Comparison of ENCODE assay signal across 22 cellular contexts in genomic region chr22:23534201-23534850, GRCh38. TPM values are rescaled to one million over a fixed set of nuclear protein-coding genes. Genes with fewer than 3 reads are reported as not detected.
A peak's percentile ranks its signal among the peaks of the same experiment; 100 is the strongest.
DNase-seq lines count a peak whose midpoint lies in the region; ATAC-seq, FAIRE-seq and TF ChIP-seq lines count a peak whose summit lies in the region.
"Had no signal": no experiment of that assay in that cellular context is flagged by ENCODE, and none has a peak within 500 bp of the region (broad histone marks: within the 10 kb centered on the region; RNA-seq: fewer than 3 reads in every experiment).

No MANE protein-coding gene starts in this region.

- H3K9me2 ChIP-seq in SK-N-SH = no peaks in the 10 kb centered on the region

- TF ChIP-seq EP300 in SK-N-SH (IDR thresholded peaks at IDR 0.05; ENCODE audit: borderline replicate concordance in 1 of 2, low read depth in 1 of 2, low read length in 1 of 2) = no peak
- TF ChIP-seq EP300 in K562 (IDR thresholded peaks at IDR 0.05; ENCODE audit: low read length) = no peak
- TF ChIP-seq EP300 in stomach (IDR thresholded peaks at IDR 0.05) = no peak

- H3K79me2 ChIP-seq in SK-N-SH (ENCODE audit: insufficient read depth) (no peaks in the 10 kb centered on the region), K562 (ENCODE audit: control insufficient read depth, insufficient read depth, low read length) (no peaks in the 10 kb centered on the region)

- DNase-seq in SK-N-SH (peak; percentile 28), K562 (ENCODE audit: extremely low read depth in 1 of 4, low spot score in 3 of 4) (no peak), right lobe of liver (peak in 2 of 3 donors; percentile 39 to 43), spleen (peak; percentile 69), stomach (no peak), MG63 (no peak), osteocyte (ENCODE audit: extremely low spot score, unreplicated experiment) (no peak)
- DNase-seq: 8988T; activated CD8-positive, alpha-beta T cell treated with anti-CD3 and anti-CD28 coated beads, Interleukin-2, amount 10 ng/mL, durations not matched to agents 7 days and 5 days; CD4-positive, CD25-positive, alpha-beta regulatory T cell; DMS79 treated with DMSO at 0.1 percent for 48 hours; NCI-H1092 treated with DMSO at 0.1 percent for 48 hours; NCI-H2107; PC-3 had no signal

- no peak overlapping the region for H3K4me3 ChIP-seq in SK-N-SH (ENCODE audit: low read depth in 2 of 2, low read length in 1 of 2)
- no peak overlapping the region for H3K4me3 ChIP-seq in K562
- H3K4me3 ChIP-seq in right lobe of liver = no peak overlapping the region
- H3K4me3 ChIP-seq in spleen = no peak overlapping the region
- H3K4me3 ChIP-seq in stomach = no peak overlapping the region
- H3K4me3 ChIP-seq in MG63 = no peak overlapping the region

- no TSS peak for BruUV-seq in K562 (replicated peaks; lab: Mats Ljungman, UMichigan)

- H3K4me1 Mint-ChIP-seq in osteocyte (ENCODE audit: unreplicated experiment) = no peaks in the 10 kb centered on the region

- intact Hi-C loops in K562 (cut with micrococcal nuclease) (no loop called here), right lobe of liver (cut with DNase I) (loop anchor here in 1 of 2 donors (10.0 kb wide), 1 partner anchor 120 kb away; no protein-coding TSS in a partner anchor), spleen (cut with DNase I; ENCODE audit: low total_unique reads) (loop anchor here (10.0 kb wide), 1 partner anchor 130 kb away; no protein-coding TSS in a partner anchor), stomach (cut with DNase I; ENCODE audit: low total_unique reads) (loop anchor here (10.0 kb wide), 2 partner anchors 140 to 310 kb away; no protein-coding TSS in a partner anchor)

- ATAC-seq in SK-N-SH treated with all-trans-retinoic acid at 6 μM for 48 hours = no peak
- peak; percentile 14 for ATAC-seq in K562
- peak; percentile 9 to 49 (median 25) for ATAC-seq in right lobe of liver
- ATAC-seq: activated CD8-positive, alpha-beta T cell treated with anti-CD3 and anti-CD28 coated beads, Interleukin-2, amount 10 ng/mL, durations not matched to agents 7 days and 5 days; PC-3 had no signal

- no peak for TF ChIP-seq RAD21 in SK-N-SH (IDR thresholded peaks at IDR 0.05; ENCODE audit: low read length)
- TF ChIP-seq RAD21 in K562 (CRISPR knock-in tag; conservative IDR thresholded peaks at IDR 0.05 in 1 of 2, IDR thresholded peaks at IDR 0.05 in 1 of 2) = no peak

- FAIRE-seq in K562 (lab: Jason Lieb, UNC) = no peak
- FAIRE-seq: endothelial cell of umbilical vein, frontal cortex, GM19239, small intestine had no signal

- H3K27me3 ChIP-seq in SK-N-SH (ENCODE audit: insufficient read depth) (no peaks in the 10 kb centered on the region), K562 (ENCODE audit: control insufficient read depth in 2 of 2, insufficient read depth in 2 of 2, low read length in 2 of 2) (no peaks in the 10 kb centered on the region), right lobe of liver (no peaks in the 10 kb centered on the region), spleen (replicated peaks in 1 of 7) (peaks cover 0 to 7% (median 0%) of the 10 kb centered on the region in 7 donors), stomach (no peaks in the 10 kb centered on the region), MG63 (no peaks in the 10 kb centered on the region)

- no peaks in the 10 kb centered on the region for H3K36me3 Mint-ChIP-seq in osteocyte (ENCODE audit: unreplicated experiment)
- H3K36me3 Mint-ChIP-seq: CD4-positive, CD25-positive, alpha-beta regulatory T cell; memory B cell had no signal

- 91% methylated on average over 6 of the region's 10 CpGs for WGBS in SK-N-SH (ENCODE audit: low lambda C conversion rate)
- 82% methylated on average over 5 of the region's 10 CpGs for WGBS in K562 (ENCODE audit: insufficient coverage, low coverage, missing lambda C conversion rate)
- 100% methylated on average over 2 of the region's 10 CpGs for WGBS in right lobe of liver (ENCODE audit: insufficient coverage, low coverage, low lambda C conversion rate, missing lambda C conversion rate)
- WGBS in spleen, 5 donors = 83 to 86% (median 85%) methylated on average over 8 to 10 of the region's 10 CpGs
- WGBS in stomach, 5 donors = 73 to 90% (median 87%) methylated on average over 7 to 10 of the region's 10 CpGs

- H4K20me1 ChIP-seq in SK-N-SH (ENCODE audit: insufficient read depth) (no peaks in the 10 kb centered on the region), K562 (replicated peaks; ENCODE audit: control insufficient read depth, insufficient read depth, low read length) (no peaks in the 10 kb centered on the region)

- no peak for TF ChIP-seq CTCF in SK-N-SH (IDR thresholded peaks at IDR 0.05)
- no peak for TF ChIP-seq CTCF in K562 (IDR thresholded peaks at IDR 0.05 in 2 of 3, conservative IDR thresholded peaks at IDR 0.05 in 1 of 3; ENCODE audit: insufficient read depth in 2 of 3, low read depth in 1 of 3, low read length in 3 of 3)
- TF ChIP-seq CTCF in right lobe of liver (IDR thresholded peaks at IDR 0.05) = no peak
- TF ChIP-seq CTCF in spleen (IDR thresholded peaks at IDR 0.05 in 8 of 11, conservative IDR thresholded peaks at IDR 0.05 in 3 of 11) = no peak
- TF ChIP-seq CTCF in stomach (IDR thresholded peaks at IDR 0.05) = no peak
- TF ChIP-seq CTCF in osteocyte (IDR thresholded peaks at IDR 0.05) = no peak

- no peak overlapping the region for H3K27ac Mint-ChIP-seq in osteocyte (ENCODE audit: unreplicated experiment)
- H3K27ac Mint-ChIP-seq: activated CD8-positive, alpha-beta T cell treated with anti-CD3 and anti-CD28 coated beads, Interleukin-2, amount 10 ng/mL, durations not matched to agents 7 days and 5 days; memory B cell had no signal

- CTCF ChIA-PET in SK-N-SH (lab: Yijun Ruan, JAX) (interaction anchor here (0.8 to 2.1 kb wide), 7 partner anchors 11 to 315 kb away, joined by 3 to 9 read pairs (median 5); no protein-coding TSS in a partner anchor), K562 (lab: Yijun Ruan, JAX; ENCODE audit: low intra/inter-chr PET ratio) (no interaction called here)

- H3K36me3 ChIP-seq in SK-N-SH (replicated peaks in 1 of 2; ENCODE audit: control insufficient read depth in 1 of 2, insufficient read depth in 2 of 2, low read length in 1 of 2) = no peaks in the 10 kb centered on the region
- H3K36me3 ChIP-seq in K562 (ENCODE audit: control insufficient read depth, insufficient read depth, low read length) = no peaks in the 10 kb centered on the region
- no peaks in the 10 kb centered on the region for H3K36me3 ChIP-seq in right lobe of liver
- H3K36me3 ChIP-seq in spleen = no peaks in the 10 kb centered on the region
- H3K36me3 ChIP-seq in stomach = no peaks in the 10 kb centered on the region
- no peaks in the 10 kb centered on the region for H3K36me3 ChIP-seq in MG63

- H2AFZ ChIP-seq in SK-N-SH (ENCODE audit: low read depth) = no peak overlapping the region
- H2AFZ ChIP-seq in K562 (ENCODE audit: low read depth, low read length) = peak overlapping the region; percentile 40; the same call in 1 of the 2 replicates

- TF ChIP-seq POLR2A in K562 (conservative IDR thresholded peaks at IDR 0.05) = no peak
- TF ChIP-seq POLR2A in right lobe of liver (IDR thresholded peaks at IDR 0.05) = no peak
- no peak for TF ChIP-seq POLR2A in spleen (IDR thresholded peaks at IDR 0.05)
- TF ChIP-seq POLR2A in stomach (IDR thresholded peaks at IDR 0.05) = no peak

- H3K27ac ChIP-seq in SK-N-SH (ENCODE audit: low read depth in 2 of 2, low read length in 1 of 2) = no peak overlapping the region
- peak overlapping the region; percentile 61; the same call in 2 of the 3 replicates for H3K27ac ChIP-seq in K562 (ENCODE audit: extremely low read depth, low read depth, low read length)
- peak overlapping the region in 1 of 3 donors; percentile 18 for H3K27ac ChIP-seq in right lobe of liver
- H3K27ac ChIP-seq in spleen = peak overlapping the region in 5 of 8 donors; percentile 31 to 62 (median 51)
- no peak overlapping the region for H3K27ac ChIP-seq in stomach

- POLR2A ChIA-PET in SK-N-SH (lab: Yijun Ruan, JAX) (no interaction called here), K562 (lab: Yijun Ruan, JAX) (interaction anchor here (0.6 kb wide), 1 partner anchor 267 kb away, joined by 3 read pairs; no protein-coding TSS in a partner anchor)

- H3K27me3 Mint-ChIP-seq in osteocyte (ENCODE audit: unreplicated experiment) = peaks cover 3% of the 10 kb centered on the region

- peaks cover 0 to 17% of the 10 kb centered on the region in 2 experiments; a peak in 1 of 4 replicates for H3K4me1 ChIP-seq in SK-N-SH (ENCODE audit: control insufficient read depth in 1 of 2, insufficient read depth in 2 of 2, low read depth in 1 of 2, low read length in 1 of 2)
- H3K4me1 ChIP-seq in K562 (replicated peaks in 1 of 2; ENCODE audit: control insufficient read depth in 2 of 2, insufficient read depth in 2 of 2, low read length in 2 of 2) = peaks cover 59% of the 10 kb centered on the region in 2 experiments
- no peaks in the 10 kb centered on the region for H3K4me1 ChIP-seq in right lobe of liver
- H3K4me1 ChIP-seq in spleen = peaks cover 0 to 53% (median 26%) of the 10 kb centered on the region in 6 donors
- peaks cover 3 to 37% (median 23%) of the 10 kb centered on the region in 4 donors for H3K4me1 ChIP-seq in stomach

- no peaks in the 10 kb centered on the region for H3K9me1 ChIP-seq in K562 (ENCODE audit: control insufficient read depth, insufficient read depth, low read length)

- no peak overlapping the region for H3K4me3 Mint-ChIP-seq in osteocyte (ENCODE audit: unreplicated experiment)
- H3K4me3 Mint-ChIP-seq: activated CD8-positive, alpha-beta T cell treated with anti-CD3 and anti-CD28 coated beads, Interleukin-2, amount 10 ng/mL, durations not matched to agents 7 days and 5 days; CD4-positive, CD25-positive, alpha-beta regulatory T cell; memory B cell had no signal

- in situ Hi-C loops in K562 (cut with MboI) = loop anchor here (10.0 kb wide), 1 partner anchor 210 kb away; no protein-coding TSS in a partner anchor

- H3K9me3 Mint-ChIP-seq in osteocyte (ENCODE audit: unreplicated experiment) = no peaks in the 10 kb centered on the region
- H3K9me3 Mint-ChIP-seq: CD4-positive, CD25-positive, alpha-beta regulatory T cell; memory B cell had no signal

- H3K4me2 ChIP-seq in SK-N-SH (no peak overlapping the region), K562 (ENCODE audit: insufficient read depth, low read length) (no peak overlapping the region)

- H3K9ac ChIP-seq in SK-N-SH = no peak overlapping the region
- H3K9ac ChIP-seq in K562 (ENCODE audit: insufficient read depth in 1 of 2, low read depth in 2 of 2, low read length in 2 of 2) = peak overlapping the region in 1 of 2 experiments; percentile 50; a peak in 2 of 4 replicates

- no peaks in the 10 kb centered on the region for H3F3A ChIP-seq in SK-N-SH (replicated peaks; ENCODE audit: insufficient read depth)

- H3K9me3 ChIP-seq in SK-N-SH (no peaks in the 10 kb centered on the region), K562 (replicated peaks; ENCODE audit: control insufficient read depth, insufficient read depth, low read depth, low read length) (no peaks in the 10 kb centered on the region), right lobe of liver (no peaks in the 10 kb centered on the region), spleen (no peaks in the 10 kb centered on the region), stomach (no peaks in the 10 kb centered on the region), MG63 (no peaks in the 10 kb centered on the region)

RNA-seq across cellular contexts. Expression of gene IGLL1, which starts 45.8 kb away (rescaled TPM):
- polyA plus RNA-seq in SK-N-SH (2012; rRNA removed) (not detected in 2 replicates), K562 (2011; rRNA removed) (0.20 TPM in 1 of 2 replicates, not detected in the other), K562 (2014; fragmentation: Illumina TruSeq; extraction: Trizol) (not detected in 2 replicates), K562 (2014; fragmentation: Nextera tagmentation; extraction: Ambion mirVana) (under 1 TPM in 1 of 2 experiments, not detected in 1; 0.10 TPM), K562 (2014; rRNA removed) (0.23 TPM in 1 of 2 replicates, not detected in the other), spleen (under 1 TPM in 1 of 3 donors, not detected in 2; 0.26 TPM), stomach (not detected)
- polyA plus RNA-seq in SK-N-SH (2012; cell fraction: cytosol; rRNA removed) = not detected in 2 replicates
- 0.22 TPM in 1 of 2 replicates, not detected in the other for polyA plus RNA-seq in SK-N-SH (2012; cell fraction: nucleus; rRNA removed)
- not detected in 2 replicates for total RNA-seq in K562 (2011; cell fraction: chromatin; rRNA removed; ENCODE audit: low replicate concordance)
- not detected in 2 replicates for total RNA-seq in K562 (2011; cell fraction: nucleolus; rRNA removed)
- not detected in 2 replicates for total RNA-seq in K562 (2011; cell fraction: nucleoplasm; rRNA removed)
- total RNA-seq in K562 (2014; rRNA removed) (0.32 TPM in 1 of 2 replicates, not detected in the other), K562 (2014; rRNA removed; fragmentation: Illumina TruSeq; extraction: Trizol) (not detected in 2 replicates), K562 (2015; rRNA removed; fragmentation: Illumina TruSeq; extraction: Trizol) (not detected in 2 replicates), K562 (2021) (not detected in 2 replicates), right lobe of liver (not detected), spleen (not detected), stomach (under 1 TPM in 1 of 5 donors, not detected in 4; 0.55 TPM), osteocyte (not detected in 2 replicates)
- polyA plus RNA-seq in K562 (2011; cell fraction: cytosol; rRNA removed) = 0.66 TPM in 1 of 2 replicates, not detected in the other
- not detected in 2 replicates for polyA plus RNA-seq in K562 (2011; cell fraction: nucleus; rRNA removed)
- not detected in 2 replicates for polyA plus RNA-seq in K562 (2012)
- not detected in 2 replicates for polyA minus RNA-seq in K562 (2011; rRNA and poly(A)+ RNA removed)
- not detected in 2 replicates for polyA minus RNA-seq in K562 (2011; cell fraction: cytosol; rRNA and poly(A)+ RNA removed)
- polyA minus RNA-seq in K562 (2011; cell fraction: nucleus; rRNA and poly(A)+ RNA removed) = not detected in 2 replicates
- not detected in 2 replicates for total RNA-seq in MG63 (2014; rRNA removed; shearing (Covaris generic); ENCODE audit: low replicate concordance)
- total RNA-seq: activated CD8-positive, alpha-beta T cell treated with anti-CD3 and anti-CD28 coated beads, Interleukin-2, amount 10 ng/mL, durations not matched to agents 7 days and 5 days; CD4-positive, CD25-positive, alpha-beta regulatory T cell; endothelial cell of umbilical vein; frontal cortex; osteoblast; PC-3; ureter had no signal
- polyA plus RNA-seq: CD4-positive, CD25-positive, alpha-beta regulatory T cell; endothelial cell of umbilical vein; small intestine had no signal

Comparison
In these comparisons a context has a peak if more than half of its experiments do, and no peak if none do; other contexts are left out.
1. DNase-seq: peak in SK-N-SH (single experiment), right lobe of liver (2 of 3) and spleen (single experiment); none in K562 (0 of 4), stomach (single experiment), MG63 (single experiment) and osteocyte (single experiment).
2. H3K27ac ChIP-seq: peak in K562 (single experiment) and spleen (5 of 8); none in SK-N-SH (0 of 2) and stomach (0 of 5).